ENCODE assay signal across 23 cellular contexts in the genomic region with DNA sequence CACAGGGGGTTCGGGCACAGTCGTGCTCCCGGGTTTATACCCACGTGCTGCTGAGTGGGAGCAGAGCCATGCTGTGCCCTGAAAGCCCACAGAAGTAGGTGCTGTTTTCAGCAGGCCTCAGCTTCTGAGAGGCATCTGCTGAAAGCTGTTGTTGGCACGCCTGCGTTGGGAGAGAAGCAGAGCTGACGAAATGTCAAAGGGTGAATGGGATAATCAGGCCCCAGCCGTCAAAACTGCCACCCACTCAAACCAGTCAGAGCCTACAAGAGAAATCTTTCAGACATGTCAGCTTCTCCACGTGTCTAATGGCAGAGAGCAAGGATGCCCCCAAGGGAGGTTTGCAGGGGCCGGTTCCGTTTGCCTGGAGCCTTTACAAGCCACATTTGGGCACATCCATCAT.
DNase-seq lines count a peak whose midpoint lies in the region; ATAC-seq and TF ChIP-seq lines count a peak whose summit lies in the region.
"Had no signal": no experiment of that assay in that cellular context is flagged by ENCODE, and none has a peak within 500 bp of the region (broad histone marks: within the 10 kb centered on the region; RNA-seq: fewer than 3 reads in every experiment).

No MANE protein-coding gene starts in this region.

- H3K4me1 Mint-ChIP-seq in endodermal cell, result peaks cover 35% of the 10 kb centered on the region
- H3K4me1 Mint-ChIP-seq: CD14-positive monocyte; CD8-positive, alpha-beta memory T cell had no signal

- H3K27me3 ChIP-seq in endodermal cell (ENCODE audit: control insufficient read depth, insufficient read depth, low read length, poor library complexity, severe bottlenecking) (no peaks in the 10 kb centered on the region), neural cell (ENCODE audit: insufficient read depth, low read depth, low read length) (no peaks in the 10 kb centered on the region)
- H3K27me3 ChIP-seq: BE2C; BLaER1 treated with 17β-estradiol and CSF1 and Interleukin-3, amounts not matched to agents 10 nM and 100 nM had no signal

- H3K36me3 Mint-ChIP-seq in endodermal cell (ENCODE audit: low read depth), result no peaks in the 10 kb centered on the region
- H3K36me3 Mint-ChIP-seq: CD14-positive monocyte; CD8-positive, alpha-beta memory T cell had no signal

- no peaks in the 10 kb centered on the region for H3K9me3 Mint-ChIP-seq in endodermal cell

- no peaks in the 10 kb centered on the region for H3K9me3 ChIP-seq in endodermal cell (ENCODE audit: control insufficient read depth, low read length)
- H3K9me3 ChIP-seq in neural cell (ENCODE audit: low read length), result no peaks in the 10 kb centered on the region
- H3K9me3 ChIP-seq: A549; BE2C; BLaER1 treated with 17β-estradiol and CSF1 and Interleukin-3, amounts not matched to agents 10 nM and 100 nM; HAP-1 had no signal

- DNase-seq in NCI-H2227 (lab: John Stamatoyannopoulos, UW; ENCODE audit: unreplicated experiment) (peak; percentile 40), endodermal cell (no peak), substantia nigra (lab: John Stamatoyannopoulos, UW) (no peak), NCI-H2029 treated with DMSO at 0.1 percent for 48 hours (lab: John Stamatoyannopoulos, UW) (no peak)
- DNase-seq: 8988T; ACHN; AML-193; BE2C; CD4-positive, alpha-beta T cell; CD8-positive, alpha-beta memory T cell; DMS 273 treated with DMSO at 0.1 percent for 48 hours; DMS79; EL; GF-D8; GOT3; HFFc6 had no signal

- no peak overlapping the region for H3K4me2 ChIP-seq in neural cell (ENCODE audit: low read length)
- H3K4me2 ChIP-seq: A549; BLaER1 treated with 17β-estradiol and CSF1 and Interleukin-3, amounts not matched to agents 10 nM and 100 nM had no signal

- H2AFZ ChIP-seq in neural cell (ENCODE audit: low read depth, low read length), result peak overlapping the region; percentile 4

- no peaks in the 10 kb centered on the region for H3K9me2 ChIP-seq in neural cell (ENCODE audit: insufficient read depth, low read length)

- H3K27ac ChIP-seq in endodermal cell (ENCODE audit: low read depth, low read length) (no peak overlapping the region), neural cell (ENCODE audit: low read length) (peak overlapping the region; percentile 70), substantia nigra (ENCODE audit: low read depth, low read length, poor library complexity, severe bottlenecking) (no peak overlapping the region)
- H3K27ac ChIP-seq: A549; BLaER1 treated with 17β-estradiol and CSF1 and Interleukin-3, amounts not matched to agents 10 nM and 100 nM had no signal

- H3K9ac ChIP-seq in endodermal cell (ENCODE audit: extremely low read depth, low read length, poor library complexity, severe bottlenecking), result no peak overlapping the region
- peak overlapping the region; percentile 40 for H3K9ac ChIP-seq in neural cell (ENCODE audit: low read length)
- H3K9ac ChIP-seq: BLaER1 treated with 17β-estradiol and CSF1 and Interleukin-3, amounts not matched to agents 10 nM and 100 nM had no signal

- H3K36me3 ChIP-seq in endodermal cell (ENCODE audit: control insufficient read depth, insufficient read depth, low read length) (no peaks in the 10 kb centered on the region), neural cell (ENCODE audit: insufficient read depth, low read length) (no peaks in the 10 kb centered on the region)
- H3K36me3 ChIP-seq: BE2C; BLaER1 treated with 17β-estradiol and CSF1 and Interleukin-3, amounts not matched to agents 10 nM and 100 nM; HAP-1 had no signal

- ATAC-seq in GM18909 (IDR thresholded peaks at IDR 0.05; ENCODE audit: poor library complexity, unreplicated experiment) (no peak), GM18517 (IDR thresholded peaks at IDR 0.05; ENCODE audit: unreplicated experiment) (no peak)
- ATAC-seq: A549 had no signal

- 86 to 88% methylated on average over 9 to 11 of the region's 11 CpGs for WGBS in endodermal cell (ENCODE audit: insufficient coverage in 1 of 2, insufficient read length in 1 of 2), 2 experiments

- no peaks in the 10 kb centered on the region for H3F3A ChIP-seq in neural cell (ENCODE audit: insufficient read depth, low read length, poor library complexity, severe bottlenecking)

- peak; percentile 97 for TF ChIP-seq EP300 in neural cell (conservative IDR thresholded peaks at IDR 0.05; ENCODE audit: poor library complexity, severe bottlenecking)

- H3K27me3 Mint-ChIP-seq in endodermal cell (ENCODE audit: insufficient read depth), result no peaks in the 10 kb centered on the region
- H3K27me3 Mint-ChIP-seq: CD8-positive, alpha-beta memory T cell had no signal

- H3K4me3 ChIP-seq in endodermal cell (ENCODE audit: low read length) (no peak overlapping the region), neural cell (ENCODE audit: low read length) (peak overlapping the region; percentile 33)
- H3K4me3 ChIP-seq: A549; BLaER1 treated with 17β-estradiol and CSF1 and Interleukin-3, amounts not matched to agents 10 nM and 100 nM; HAP-1 had no signal

- no peaks in the 10 kb centered on the region for H4K20me1 ChIP-seq in neural cell (ENCODE audit: insufficient read depth)
- H4K20me1 ChIP-seq: BLaER1 treated with 17β-estradiol and CSF1 and Interleukin-3, amounts not matched to agents 10 nM and 100 nM had no signal

- no peak overlapping the region for H3K4me3 Mint-ChIP-seq in endodermal cell
- H3K4me3 Mint-ChIP-seq: CD14-positive monocyte; CD4-positive, alpha-beta T cell; CD8-positive, alpha-beta memory T cell; HFFc6 had no signal

- H3K27ac Mint-ChIP-seq in endodermal cell, result peak overlapping the region; percentile 67
- H3K27ac Mint-ChIP-seq: CD14-positive monocyte; CD4-positive, alpha-beta T cell; HFFc6 had no signal

- TF ChIP-seq RAD21 in neural cell (conservative IDR thresholded peaks at IDR 0.05), result peak; percentile 19

- TF ChIP-seq CTCF in endodermal cell (conservative IDR thresholded peaks at IDR 0.05), result no peak
- no peak for TF ChIP-seq CTCF in neural cell (IDR thresholded peaks at IDR 0.05; ENCODE audit: poor library complexity, severe bottlenecking)

- peaks cover 10% of the 10 kb centered on the region for H3K4me1 ChIP-seq in endodermal cell (ENCODE audit: control insufficient read depth, insufficient read depth, low read length)
- H3K4me1 ChIP-seq: A549; BLaER1 treated with 17β-estradiol and CSF1 and Interleukin-3, amounts not matched to agents 10 nM and 100 nM; HAP-1 had no signal

- no peaks in the 10 kb centered on the region for H3K79me2 ChIP-seq in neural cell (replicated peaks; ENCODE audit: insufficient read depth, low read length)

TF ChIP-seq in neural cell, 6 proteins besides CTCF, POLR2A, EP300 and RAD21:
- TF ChIP-seq TAF1 (IDR thresholded peaks at IDR 0.05; ENCODE audit: low read depth) (no peak), POLR2AphosphoS5 (IDR thresholded peaks at IDR 0.05) (peak; percentile 65), MXI1 (conservative IDR thresholded peaks at IDR 0.05; ENCODE audit: poor library complexity, severe bottlenecking) (no peak), SMC3 (conservative IDR thresholded peaks at IDR 0.05; ENCODE audit: poor library complexity) (peak; percentile 22)
TF ChIP-seq in neural cell: peak in this region for 2.
